29 cellular contexts compared by ENCODE assay signal in genomic region chr12:128727461-128727860, GRCh38.
A peak's percentile ranks its signal among the peaks of the same experiment; 100 is the strongest.
DNase-seq lines count a peak whose midpoint lies in the region; ATAC-seq, FAIRE-seq and TF ChIP-seq lines count a peak whose summit lies in the region.
"Had no signal": no experiment of that assay in that cellular context is flagged by ENCODE, and none has a peak within 500 bp of the region (broad histone marks: within the 10 kb centered on the region; RNA-seq: fewer than 3 reads in every experiment).

No MANE protein-coding gene starts in this region.

- H2BK12ac ChIP-seq in H1 (ENCODE audit: low read depth, low read length), result peak overlapping the region; percentile 78; the same call in 1 of the 2 replicates

- no peak overlapping the region for H3K9ac ChIP-seq in H1 (replicated peaks in 1 of 4; ENCODE audit: extremely low read depth in 1 of 4, low read depth in 3 of 4, low read length in 3 of 4)
- H3K9ac ChIP-seq: BLaER1 treated with 17β-estradiol and CSF1 and Interleukin-3, amounts not matched to agents 10 nM and 100 nM had no signal

- H3K4me3 ChIP-seq in H1 (ENCODE audit: extremely low read depth in 1 of 4, insufficient read depth in 2 of 4, low read depth in 3 of 4, low read length in 4 of 4) (no peak overlapping the region), heart left ventricle (no peak overlapping the region)
- H3K4me3 ChIP-seq: adrenal gland; BLaER1 treated with 17β-estradiol and CSF1 and Interleukin-3, amounts not matched to agents 10 nM and 100 nM; colonic mucosa; esophagus muscularis mucosa; left lung; tibial nerve had no signal

- TF ChIP-seq POLR2A in H1 (IDR thresholded peaks at IDR 0.05; ENCODE audit: control extremely low read depth in 1 of 2, low read depth in 2 of 2, low read length in 2 of 2), result no peak
- TF ChIP-seq POLR2A in heart left ventricle (IDR thresholded peaks at IDR 0.05), result no peak

- H4K5ac ChIP-seq in H1 (ENCODE audit: insufficient read length, low read depth, low read length), result no peak overlapping the region

- peak overlapping the region; percentile 71 to 84 for H3K27ac Mint-ChIP-seq in natural killer cell
- H3K27ac Mint-ChIP-seq: activated naive CD4-positive, alpha-beta T cell treated with anti-CD3 and anti-CD28 coated beads for 36 hours; naive thymus-derived CD4-positive, alpha-beta T cell; WTC11 had no signal

- CTCF ChIA-PET in H1 (lab: Charles Lee; ENCODE audit: partially characterized antibody), result interaction anchor here (0.6 to 1.8 kb wide), 3 partner anchors 10 to 196 kb away, joined by 3 to 5 read pairs (median 5); no protein-coding TSS in a partner anchor

- intact Hi-C loops in natural killer cell (cut with micrococcal nuclease) (no loop called here), heart left ventricle (cut with DNase I) (no loop called here)

- TF ChIP-seq RAD21 in H1 (IDR thresholded peaks at IDR 0.05 in 1 of 2, conservative IDR thresholded peaks at IDR 0.05 in 1 of 2; ENCODE audit: low read depth in 2 of 2, low read length in 2 of 2), result no peak

- no peaks in the 10 kb centered on the region for H3K9me3 Mint-ChIP-seq in natural killer cell
- H3K9me3 Mint-ChIP-seq: activated naive CD4-positive, alpha-beta T cell treated with anti-CD3 and anti-CD28 coated beads for 36 hours; activated T-cell treated with anti-CD3 and anti-CD28 coated beads, Interleukin-2, amount 50 U/mL, for 4 hours; effector memory CD8-positive, alpha-beta T cell had no signal

- 0 out of 2 replicates have a peak overlapping the region, but pooled peaks have one; percentile 3 for H2AFZ ChIP-seq in H1 (ENCODE audit: low read length)

- POLR2A ChIA-PET in H1 (lab: Charles Lee; ENCODE audit: partially characterized antibody), result no interaction called here

- H3K79me2 ChIP-seq in H1 (ENCODE audit: control insufficient read depth in 1 of 2, insufficient read depth in 2 of 2, low read length in 2 of 2), result no peaks in the 10 kb centered on the region

- no peak overlapping the region for H2AK5ac ChIP-seq in H1 (ENCODE audit: low read depth, low read length)

- H2BK120ac ChIP-seq in H1 (replicated peaks; ENCODE audit: low read depth, low read length), result peak overlapping the region; percentile 4

- no peak for TF ChIP-seq EP300 in H1 (IDR thresholded peaks at IDR 0.05; ENCODE audit: borderline replicate concordance in 1 of 2, low read depth in 2 of 2, low read length in 2 of 2)

- peaks cover 6 to 22% (median 13%) of the 10 kb centered on the region in 4 experiments; a peak in 6 of 7 replicates for H3K4me1 ChIP-seq in H1 (replicated peaks in 1 of 4; ENCODE audit: control insufficient read depth in 3 of 4, insufficient read depth in 4 of 4, low read length in 3 of 4)
- H3K4me1 ChIP-seq in heart left ventricle, result no peaks in the 10 kb centered on the region
- H3K4me1 ChIP-seq: adrenal gland, colonic mucosa, esophagus muscularis mucosa, foreskin keratinocyte, left lung, tibial nerve had no signal

- H3K18ac ChIP-seq in H1 (ENCODE audit: extremely low read depth, low read length), result 0 out of 2 replicates have a peak overlapping the region, but pooled peaks have one; percentile 12

- no peak overlapping the region for H4K8ac ChIP-seq in H1 (ENCODE audit: extremely low read depth, insufficient read depth, low read length)

- DNase-seq in ACHN (peak; percentile 99), HT1080 (ENCODE audit: low read depth) (peak; percentile 42), H1 (ENCODE audit: low read depth in 1 of 2, low spot score in 2 of 2) (no peak), natural killer cell (no peak), NCI-H2196 (lab: John Stamatoyannopoulos, UW; ENCODE audit: unreplicated experiment) (no peak), COLO668 (lab: John Stamatoyannopoulos, UW; ENCODE audit: unreplicated experiment) (no peak), heart left ventricle (no peak)
- DNase-seq: activated CD4-positive, alpha-beta T cell treated with anti-CD3 and anti-CD28 coated beads, Interleukin-2, amount 50 U/mL, for 1 hour; activated naive CD4-positive, alpha-beta T cell treated with anti-CD3 and anti-CD28 coated beads for 36 hours; activated T-cell treated with anti-CD3 and anti-CD28 coated beads, Interleukin-2, amount 50 U/mL, for 4 hours; adrenal gland; colonic mucosa; DND-41; effector memory CD8-positive, alpha-beta T cell; HCEC 1CT; KG1; left lung; naive thymus-derived CD4-positive, alpha-beta T cell; NCI-H1436 treated with DMSO at 0.1 percent for 48 hours; occipital lobe; SHP77 treated with DMSO at 0.1 percent for 48 hours; T1000 had no signal

- peak overlapping the region; percentile 66; the same call in 1 of the 2 replicates for H2BK20ac ChIP-seq in H1 (ENCODE audit: low read length)

- no peak overlapping the region for H2BK5ac ChIP-seq in H1 (ENCODE audit: low read depth, low read length)

- in situ Hi-C loops in ACHN (cut with HindIII; ENCODE audit: low pct_ligation_motif_present, low pct_unique_long_range_greater_than_20kb, low sequenced_read_pairs), result no loop called here

- H2BK15ac ChIP-seq in H1 (ENCODE audit: low read length), result no peak overlapping the region

- no peak overlapping the region for H3K23ac ChIP-seq in H1 (ENCODE audit: insufficient read length)

- H3K79me1 ChIP-seq in H1 (ENCODE audit: low read depth, low read length), result no peaks in the 10 kb centered on the region

- no peak for FAIRE-seq in H1 (lab: Jason Lieb, UNC)
- FAIRE-seq: HTR-8/SVneo had no signal

- TF ChIP-seq CTCF in H1 (IDR thresholded peaks at IDR 0.05; ENCODE audit: control extremely low read depth in 1 of 3, insufficient read depth in 1 of 3, low read depth in 1 of 3, low read length in 3 of 3) (no peak), natural killer cell (IDR thresholded peaks at IDR 0.05) (no peak), heart left ventricle (IDR thresholded peaks at IDR 0.05) (no peak)

- peaks cover 56% of the 10 kb centered on the region in 2 donors for H3K4me1 Mint-ChIP-seq in natural killer cell
- H3K4me1 Mint-ChIP-seq: naive thymus-derived CD4-positive, alpha-beta T cell; WTC11 had no signal

- no peaks in the 10 kb centered on the region for H3K27me3 Mint-ChIP-seq in natural killer cell (ENCODE audit: low read depth in 2 of 2)
- H3K27me3 Mint-ChIP-seq: effector memory CD8-positive, alpha-beta T cell had no signal

- WGBS in H1 (ENCODE audit: extremely low coverage in 1 of 2, insufficient coverage in 1 of 2, insufficient read length in 1 of 2, insufficient replicate concordance in 2 of 2, low coverage in 1 of 2, low lambda C conversion rate in 2 of 2, missing lambda C conversion rate in 1 of 2), 2 experiments, result 91% methylated on average over 8 of the region's 8 CpGs; no CpG with 5 or more reads in 1 of the 2 experiments
- 77 to 86% (median 82%) methylated on average over 8 of the region's 8 CpGs for WGBS in heart left ventricle, 4 donors

- H3K4me2 ChIP-seq in H1 (ENCODE audit: insufficient read depth in 1 of 2, low read depth in 2 of 2, low read length in 2 of 2), result no peak overlapping the region

- no peak overlapping the region for H3K14ac ChIP-seq in H1 (ENCODE audit: insufficient read length)

- no peaks in the 10 kb centered on the region for H3K36me3 Mint-ChIP-seq in natural killer cell
- H3K36me3 Mint-ChIP-seq: naive thymus-derived CD4-positive, alpha-beta T cell had no signal

- peak overlapping the region; percentile 59 for H3K4me3 Mint-ChIP-seq in natural killer cell
- H3K4me3 Mint-ChIP-seq: activated naive CD4-positive, alpha-beta T cell treated with anti-CD3 and anti-CD28 coated beads for 36 hours; activated T-cell treated with anti-CD3 and anti-CD28 coated beads, Interleukin-2, amount 50 U/mL, for 4 hours; naive thymus-derived CD4-positive, alpha-beta T cell; WTC11 had no signal

- no peaks in the 10 kb centered on the region for H3K23me2 ChIP-seq in H1 (ENCODE audit: low read depth, low read length)

- H3K36me3 ChIP-seq in H1 (ENCODE audit: control insufficient read depth in 2 of 4, insufficient read depth in 4 of 4, low read length in 3 of 4), result no peaks in the 10 kb centered on the region
- no peaks in the 10 kb centered on the region for H3K36me3 ChIP-seq in heart left ventricle
- H3K36me3 ChIP-seq: adrenal gland; BLaER1 treated with 17β-estradiol and CSF1 and Interleukin-3, amounts not matched to agents 10 nM and 100 nM; colonic mucosa; esophagus muscularis mucosa; left lung; tibial nerve had no signal

- peak in 1 of 3 donors; percentile 26 for ATAC-seq in natural killer cell
- no peak for ATAC-seq in HG02798 (IDR thresholded peaks at IDR 0.05; ENCODE audit: poor library complexity, unreplicated experiment)
- ATAC-seq in heart left ventricle, result no peak
- ATAC-seq: activated T-cell treated with anti-CD3 and anti-CD28 coated beads, Interleukin-2, amount 50 U/mL, for 4 hours; effector memory CD8-positive, alpha-beta T cell; foreskin keratinocyte; left lung; naive thymus-derived CD4-positive, alpha-beta T cell; WTC11 had no signal

- H3K9me3 ChIP-seq in H1 (ENCODE audit: insufficient read depth in 2 of 2, low read depth in 1 of 2, low read length in 1 of 2) (no peaks in the 10 kb centered on the region), heart left ventricle (no peaks in the 10 kb centered on the region)
- H3K9me3 ChIP-seq: adrenal gland, colonic mucosa, esophagus muscularis mucosa, left lung, tibial nerve had no signal

- H3K27ac ChIP-seq in H1 (ENCODE audit: low read depth, low read length) (no peak overlapping the region), heart left ventricle (no peak overlapping the region)
- H3K27ac ChIP-seq: adrenal gland; BLaER1 treated with 17β-estradiol and CSF1 and Interleukin-3, amounts not matched to agents 10 nM and 100 nM; colonic mucosa; esophagus muscularis mucosa; foreskin keratinocyte; left lung; tibial nerve had no signal

- H4K20me1 ChIP-seq in H1 (replicated peaks in 1 of 2; ENCODE audit: control insufficient read depth in 1 of 2, insufficient read depth in 2 of 2, low read length in 2 of 2), result no peaks in the 10 kb centered on the region
- H4K20me1 ChIP-seq: BLaER1 treated with 17β-estradiol and CSF1 and Interleukin-3, amounts not matched to agents 10 nM and 100 nM had no signal

- no peak overlapping the region for H3K56ac ChIP-seq in H1 (replicated peaks; ENCODE audit: insufficient read length, low read depth, low read length)

- H3K27me3 ChIP-seq in H1 (replicated peaks in 1 of 4; ENCODE audit: control insufficient read depth in 3 of 4, extremely low read depth in 1 of 4, insufficient read depth in 3 of 4, low read length in 3 of 4) (no peaks in the 10 kb centered on the region), heart left ventricle (peaks cover 0 to 19% (median 0%) of the 10 kb centered on the region in 9 donors)
- H3K27me3 ChIP-seq: adrenal gland; BLaER1 treated with 17β-estradiol and CSF1 and Interleukin-3, amounts not matched to agents 10 nM and 100 nM; colonic mucosa; foreskin keratinocyte; tibial nerve had no signal

- H3K4ac ChIP-seq in H1 (replicated peaks; ENCODE audit: insufficient read length, low read depth, low read length), result no peak overlapping the region

- H4K91ac ChIP-seq in H1 (replicated peaks; ENCODE audit: insufficient read length, low read length), result no peak overlapping the region

TF ChIP-seq in H1, 55 proteins besides CTCF, POLR2A, EP300 and RAD21 (continues in another document):
- TF ChIP-seq CHD2 (IDR thresholded peaks at IDR 0.05; ENCODE audit: low read length), result no peak
- TF ChIP-seq HDAC6 (IDR thresholded peaks at IDR 0.05; ENCODE audit: low read depth, low read length), result no peak
- no peak for TF ChIP-seq KDM1A (IDR thresholded peaks at IDR 0.05; ENCODE audit: borderline replicate concordance, low read length)
- no peak for TF ChIP-seq CREB1 (IDR thresholded peaks at IDR 0.05)
- TF ChIP-seq YY1 (IDR thresholded peaks at IDR 0.05; ENCODE audit: low read depth, low read length), result no peak

Comparison
In these comparisons a context has a peak if more than half of its experiments do, and no peak if none do; other contexts are left out.
1. DNase-seq: peak in ACHN (single experiment) and HT1080 (single experiment); none in H1 (0 of 2), natural killer cell (single experiment), NCI-H2196 (single experiment), COLO668 (single experiment) and heart left ventricle (0 of 5).